In genomic region chr10:79375321-79376077, GRCh38 we compare ENCODE assay signal across 11 cellular contexts. TPM values are rescaled to one million over a fixed set of nuclear protein-coding genes. Genes with fewer than 3 reads are reported as not detected.
DNase-seq lines count a peak whose midpoint lies in the region; ATAC-seq, FAIRE-seq and TF ChIP-seq lines count a peak whose summit lies in the region.
"Had no signal": no experiment of that assay in that cellular context is flagged by ENCODE, and none has a peak within 500 bp of the region (broad histone marks: within the 10 kb centered on the region; RNA-seq: fewer than 3 reads in every experiment).

No MANE protein-coding gene starts in this region.

- H3K27ac ChIP-seq in ACC112 (ENCODE audit: low read depth, low read length) (no peak overlapping the region), kidney (ENCODE audit: low read depth in 2 of 2, low read length in 2 of 2) (no peak overlapping the region), esophagus squamous epithelium (no peak overlapping the region)
- H3K27ac ChIP-seq: thoracic aorta had no signal

- no peaks in the 10 kb centered on the region for H3K27me3 Mint-ChIP-seq in activated naive CD4-positive, alpha-beta T cell treated with anti-CD3 and anti-CD28 coated beads for 36 hours (ENCODE audit: low read depth)
- no peaks in the 10 kb centered on the region for H3K27me3 Mint-ChIP-seq in stimulated activated naive B cell treated with anti-CD40 and anti-IgM and Interleukin-4, amounts not matched to agents 10 μg/mL and 1 μg/mL and 100 μg/mL, for 72 hours
- H3K27me3 Mint-ChIP-seq: CD4-positive, alpha-beta T cell had no signal

- peaks cover 2% of the 10 kb centered on the region for H3K4me1 Mint-ChIP-seq in activated naive CD4-positive, alpha-beta T cell treated with anti-CD3 and anti-CD28 coated beads for 36 hours (ENCODE audit: low read depth)
- peaks cover 3 to 6% of the 10 kb centered on the region in 2 donors for H3K4me1 Mint-ChIP-seq in stimulated activated naive B cell treated with anti-CD40 and anti-IgM and Interleukin-4, amounts not matched to agents 10 μg/mL and 1 μg/mL and 100 μg/mL, for 72 hours

- H3K4me3 Mint-ChIP-seq in activated naive CD4-positive, alpha-beta T cell treated with anti-CD3 and anti-CD28 coated beads for 36 hours: no peak overlapping the region
- H3K4me3 Mint-ChIP-seq in stimulated activated naive B cell treated with anti-CD40 and anti-IgM and Interleukin-4, amounts not matched to agents 10 μg/mL and 1 μg/mL and 100 μg/mL, for 72 hours: no peak overlapping the region
- H3K4me3 Mint-ChIP-seq: brain; CD4-positive, alpha-beta T cell had no signal

- no peaks in the 10 kb centered on the region for H3K79me2 ChIP-seq in ACC112 (ENCODE audit: control insufficient read depth, insufficient read depth, low read length, unreplicated experiment)

- TF ChIP-seq CTCF in kidney (IDR thresholded peaks at IDR 0.05; ENCODE audit: borderline replicate concordance, extremely low read depth, insufficient read depth): no peak
- TF ChIP-seq CTCF in esophagus squamous epithelium (IDR thresholded peaks at IDR 0.05): no peak

- intact Hi-C loops in kidney (cut with DNase I) (loop anchor here (5.0 to 10.0 kb wide), 2 partner anchors 87 to 119 kb away; no protein-coding TSS in a partner anchor), esophagus squamous epithelium (cut with DNase I) (no loop called here)
- intact Hi-C loops in activated naive CD4-positive, alpha-beta T cell treated with anti-CD3 and anti-CD28 coated beads for 36 hours (cut with micrococcal nuclease): loop anchor here (2.0 kb wide), 1 partner anchor 13 kb away; no protein-coding TSS in a partner anchor

- no peak for ATAC-seq in stimulated activated naive B cell treated with anti-CD40 and anti-IgM and Interleukin-4, amounts not matched to agents 10 μg/mL and 1 μg/mL and 100 μg/mL, for 72 hours (replicated peaks)

- CTCF ChIA-PET in activated naive CD4-positive, alpha-beta T cell treated with anti-CD3 and anti-CD28 coated beads for 36 hours (lab: Charles Lee): interaction anchor here (0.9 to 5.0 kb wide), 9 partner anchors 17 to 771 kb away, joined by 3 to 58 read pairs (median 6); no protein-coding TSS in a partner anchor

- no peaks in the 10 kb centered on the region for H3K36me3 Mint-ChIP-seq in activated naive CD4-positive, alpha-beta T cell treated with anti-CD3 and anti-CD28 coated beads for 36 hours (ENCODE audit: low read depth)
- H3K36me3 Mint-ChIP-seq in stimulated activated naive B cell treated with anti-CD40 and anti-IgM and Interleukin-4, amounts not matched to agents 10 μg/mL and 1 μg/mL and 100 μg/mL, for 72 hours: peaks cover 0 to 2% of the 10 kb centered on the region in 2 donors

- no peak for FAIRE-seq in kidney (lab: Jason Lieb, UNC)

- WGBS in esophagus squamous epithelium, 2 donors: 74 to 97% methylated on average over 4 to 6 of the region's 6 CpGs

- H3K4me3 ChIP-seq in ACC112 (ENCODE audit: low read depth, low read length) (no peak overlapping the region), kidney (ENCODE audit: low read length in 2 of 2) (no peak overlapping the region), esophagus squamous epithelium (no peak overlapping the region)
- H3K4me3 ChIP-seq: thoracic aorta had no signal

- peak; percentile 62 for DNase-seq in H4 (ENCODE audit: low spot score)
- DNase-seq in amniotic epithelial cell (ENCODE audit: low read depth): peak; percentile 78
- DNase-seq in kidney: peak; percentile 57
- no peak for DNase-seq in activated naive CD4-positive, alpha-beta T cell treated with anti-CD3 and anti-CD28 coated beads for 36 hours
- no peak for DNase-seq in stimulated activated CD8-positive, alpha-beta memory T cell treated with anti-CD3 and anti-CD28 coated beads, Interleukin-4, amount 100 ng/mL, for 48 hours
- DNase-seq in esophagus squamous epithelium (lab: John Stamatoyannopoulos, UW): no peak
- DNase-seq in stimulated activated naive B cell treated with anti-CD40 and anti-IgM and Interleukin-4, amounts not matched to agents 10 μg/mL and 1 μg/mL and 100 μg/mL, for 72 hours: no peak

- H3K27me3 ChIP-seq in ACC112 (ENCODE audit: insufficient read depth, low read length) (no peaks in the 10 kb centered on the region), esophagus squamous epithelium (no peaks in the 10 kb centered on the region)

- H3K27ac Mint-ChIP-seq in activated naive CD4-positive, alpha-beta T cell treated with anti-CD3 and anti-CD28 coated beads for 36 hours: no peak overlapping the region
- no peak overlapping the region for H3K27ac Mint-ChIP-seq in stimulated activated naive B cell treated with anti-CD40 and anti-IgM and Interleukin-4, amounts not matched to agents 10 μg/mL and 1 μg/mL and 100 μg/mL, for 72 hours
- H3K27ac Mint-ChIP-seq: CD4-positive, alpha-beta T cell had no signal

- H3K36me3 ChIP-seq in ACC112 (ENCODE audit: insufficient read depth, low read length) (no peaks in the 10 kb centered on the region), kidney (ENCODE audit: control insufficient read depth in 1 of 2, insufficient read depth in 2 of 2, low read length in 2 of 2) (no peaks in the 10 kb centered on the region), esophagus squamous epithelium (no peaks in the 10 kb centered on the region)
- H3K36me3 ChIP-seq: thoracic aorta had no signal

- no peak for TF ChIP-seq POLR2A in esophagus squamous epithelium (IDR thresholded peaks at IDR 0.05)

- H3K9ac ChIP-seq in kidney (ENCODE audit: low read length in 2 of 2): no peak overlapping the region

- peak overlapping the region; percentile 60 for H2AFZ ChIP-seq in ACC112 (ENCODE audit: low read length, unreplicated experiment)

- H3K4me1 ChIP-seq in ACC112 (ENCODE audit: control insufficient read depth, insufficient read depth, low read length, unreplicated experiment) (peaks cover 25% of the 10 kb centered on the region), kidney (ENCODE audit: control insufficient read depth in 1 of 2, insufficient read depth in 1 of 2, low read depth in 1 of 2, low read length in 2 of 2) (peaks cover 0 to 9% of the 10 kb centered on the region in 2 donors), esophagus squamous epithelium (peaks cover 3 to 30% (median 21%) of the 10 kb centered on the region in 3 donors)

- H3K9me3 ChIP-seq in kidney (ENCODE audit: control insufficient read depth in 1 of 2, low read length in 2 of 2) (peaks cover 0 to 2% of the 10 kb centered on the region in 2 donors), esophagus squamous epithelium (peaks cover 0 to 3% (median 0%) of the 10 kb centered on the region in 3 donors)

- peaks cover 1% of the 10 kb centered on the region for H3K9me3 Mint-ChIP-seq in activated naive CD4-positive, alpha-beta T cell treated with anti-CD3 and anti-CD28 coated beads for 36 hours
- H3K9me3 Mint-ChIP-seq in stimulated activated naive B cell treated with anti-CD40 and anti-IgM and Interleukin-4, amounts not matched to agents 10 μg/mL and 1 μg/mL and 100 μg/mL, for 72 hours: peaks cover 4 to 5% of the 10 kb centered on the region in 2 donors

RNA-seq across cellular contexts. Expression of gene PPIF, which starts 28.2 kb away (rescaled TPM):
- 45.2 and 52.3 TPM in 2 replicates for total RNA-seq in H4 (2014; rRNA removed; shearing (Covaris generic))
- total RNA-seq in kidney (36.7 TPM), esophagus squamous epithelium (100 to 1,000 TPM in 1 of 4 donors, 10 to 100 TPM in 3; 40.2 to 141 (median 56.6) TPM)
- polyA plus RNA-seq in kidney (ENCODE audit: insufficient read depth, low read depth, low replicate concordance): 120 TPM
- 10 to 100 TPM; 94.1 to 95.6 TPM for total RNA-seq in activated naive CD4-positive, alpha-beta T cell treated with anti-CD3 and anti-CD28 coated beads for 36 hours

Comparison
In these comparisons a context has a peak if more than half of its experiments do, and no peak if none do; other contexts are left out.
1. DNase-seq: peak in H4 (single experiment), amniotic epithelial cell (single experiment) and kidney (single experiment); none in activated naive CD4-positive, alpha-beta T cell treated with anti-CD3 and anti-CD28 coated beads for 36 hours (single experiment), stimulated activated CD8-positive, alpha-beta memory T cell treated with anti-CD3 and anti-CD28 coated beads, Interleukin-4, amount 100 ng/mL, for 48 hours (single experiment), esophagus squamous epithelium (single experiment) and stimulated activated naive B cell treated with anti-CD40 and anti-IgM and Interleukin-4, amounts not matched to agents 10 μg/mL and 1 μg/mL and 100 μg/mL, for 72 hours (single experiment).